Comparison of ENCODE assay signal across 18 cellular contexts in genomic region chr16:16857603-16858283, GRCh38.
A peak's percentile ranks its signal among the peaks of the same experiment; 100 is the strongest.
DNase-seq lines count a peak whose midpoint lies in the region; ATAC-seq, FAIRE-seq and TF ChIP-seq lines count a peak whose summit lies in the region.
"Had no signal": no experiment of that assay in that cellular context is flagged by ENCODE, and none has a peak within 500 bp of the region (broad histone marks: within the 10 kb centered on the region; RNA-seq: fewer than 3 reads in every experiment).

No MANE protein-coding gene starts in this region.

- no peak for TF ChIP-seq POLR2A in HepG2 (IDR thresholded peaks at IDR 0.05; ENCODE audit: insufficient read depth in 1 of 2, low read depth in 2 of 2, low read length in 2 of 2)

- H3K27me3 ChIP-seq in HepG2 (ENCODE audit: control insufficient read depth in 1 of 2, insufficient read depth in 2 of 2, low read length in 2 of 2) = no peaks in the 10 kb centered on the region; a peak in 1 of 5 replicates
- H3K27me3 ChIP-seq: BE2C, upper lobe of left lung had no signal

- no peak overlapping the region for H3K9ac ChIP-seq in HepG2 (ENCODE audit: insufficient read depth, low read depth, low read length)

- H4K20me1 ChIP-seq in HepG2 (ENCODE audit: insufficient read depth, low read length) = no peaks in the 10 kb centered on the region

- peak; percentile 85 for DNase-seq in Daoy (ENCODE audit: low read depth)
- peak; percentile 73 for DNase-seq in NCI-H2029 (lab: John Stamatoyannopoulos, UW)
- DNase-seq in SHP77 treated with DMSO at 0.1 percent for 48 hours (lab: John Stamatoyannopoulos, UW) = peak; percentile 22
- peak; percentile 14 for DNase-seq in HepG2 (ENCODE audit: low spot score)
- DNase-seq in OCI-M2 (lab: John Stamatoyannopoulos, UW; ENCODE audit: unreplicated experiment) = no peak
- DNase-seq: activated B cell treated with CpG ODN at 0.5 μM for 24 hours, BE2C, EL, esophagus squamous epithelium, heart right ventricle, kidney glomerular epithelial cell, T-helper 1 cell, upper lobe of left lung had no signal

- no peak for FAIRE-seq in HepG2 (lab: Jason Lieb, UNC)
- FAIRE-seq: GM12878 had no signal

- POLR2A ChIA-PET in HepG2 (lab: Yijun Ruan, JAX) = no interaction called here

- H3K9me3 ChIP-seq in HepG2 (ENCODE audit: low read length) = no peaks in the 10 kb centered on the region
- H3K9me3 ChIP-seq: BE2C, esophagus squamous epithelium, heart right ventricle, upper lobe of left lung had no signal

- no peak overlapping the region for H3K4me2 ChIP-seq in HepG2 (ENCODE audit: low read depth, low read length)

- no peak overlapping the region for H3K27ac ChIP-seq in HepG2 (ENCODE audit: extremely low read length, insufficient read depth, low read length)
- H3K27ac ChIP-seq: esophagus squamous epithelium, heart right ventricle, upper lobe of left lung had no signal

- no peak for TF ChIP-seq CTCF in HepG2 (CRISPR knock-in tag; IDR thresholded peaks at IDR 0.05)

- under 1% methylated on average over 5 of the region's 5 CpGs for WGBS in HepG2 (ENCODE audit: low lambda C conversion rate)

- H3K79me2 ChIP-seq in HepG2 (ENCODE audit: insufficient read depth, low read length) = no peaks in the 10 kb centered on the region

- TF ChIP-seq EP300 in HepG2 (IDR thresholded peaks at IDR 0.05; ENCODE audit: low read depth in 2 of 2, low read length in 2 of 2) (no peak), HepG2 (CRISPR knock-in tag; IDR thresholded peaks at IDR 0.05; ENCODE audit: borderline replicate concordance) (no peak)

- in situ Hi-C loops in HepG2 (cut with HindIII; ENCODE audit: extremely low pct_ligation_motif_present, low pct_unique_long_range_greater_than_20kb) = loop anchor here (25.0 kb wide), 1 partner anchor 605 kb away; the partner anchor contains the start of gene XYLT1

- no peak; the same call in 2 of the 3 replicates for ATAC-seq in HepG2
- no peak for ATAC-seq in HG03095 (IDR thresholded peaks at IDR 0.05; ENCODE audit: unreplicated experiment)
- ATAC-seq in HG02759 (IDR thresholded peaks at IDR 0.05; ENCODE audit: unreplicated experiment) = no peak
- ATAC-seq in GM19463 (IDR thresholded peaks at IDR 0.05; ENCODE audit: unreplicated experiment) = no peak
- ATAC-seq: GM12878; heart right ventricle; stimulated activated effector memory CD8-positive, alpha-beta T cell treated with anti-CD3 and anti-CD28 coated beads, Interleukin-12 subunit alpha, Interleukin-12 subunit beta, amount 100 ng/mL, for 72 hours had no signal

- no peak for TF ChIP-seq RAD21 in HepG2 (CRISPR knock-in tag; IDR thresholded peaks at IDR 0.05)

- BruUV-seq in HepG2 (replicated peaks; lab: Mats Ljungman, UMichigan) = no TSS peak

- no peaks in the 10 kb centered on the region for H3K36me3 ChIP-seq in HepG2 (replicated peaks in 1 of 2; ENCODE audit: control insufficient read depth in 1 of 2, insufficient read depth in 2 of 2, low read length in 2 of 2)
- H3K36me3 ChIP-seq: BE2C, esophagus squamous epithelium, heart right ventricle, upper lobe of left lung had no signal

- H3K4me1 ChIP-seq in HepG2 (ENCODE audit: insufficient read depth, low read length) = no peaks in the 10 kb centered on the region
- H3K4me1 ChIP-seq: BE2C, heart right ventricle, upper lobe of left lung had no signal

- H2AFZ ChIP-seq in HepG2 (ENCODE audit: low read length) = no peak overlapping the region

- CTCF ChIA-PET in HepG2 (lab: Yijun Ruan, JAX; ENCODE audit: low intra/inter-chr PET ratio, low total read pairs) = no interaction called here

- H3K4me3 ChIP-seq in HepG2 (replicated peaks in 1 of 3; ENCODE audit: insufficient read depth in 1 of 3, low read depth in 2 of 3, low read length in 3 of 3) = no peak overlapping the region
- H3K4me3 ChIP-seq: esophagus squamous epithelium, GM12878, heart right ventricle, upper lobe of left lung had no signal

- intact Hi-C loops in HepG2 (cut with micrococcal nuclease; ENCODE audit: unreplicated experiment) = no loop called here

TF ChIP-seq in HepG2, 621 proteins besides CTCF, POLR2A, EP300 and RAD21:
- TF ChIP-seq AKAP8 (CRISPR knock-in tag; IDR thresholded peaks at IDR 0.05) (no peak), ATF7 (IDR thresholded peaks at IDR 0.05) (peak; percentile 76), ATF7 (CRISPR knock-in tag; IDR thresholded peaks at IDR 0.05) (no peak)
